Comparison of ENCODE assay signal across 15 cellular contexts in genomic region chr3:127888564-127889107, GRCh38. TPM values are rescaled to one million over a fixed set of nuclear protein-coding genes. Genes with fewer than 3 reads are reported as not detected.
DNase-seq lines count a peak whose midpoint lies in the region; ATAC-seq, FAIRE-seq and TF ChIP-seq lines count a peak whose summit lies in the region.
"Had no signal": no experiment of that assay in that cellular context is flagged by ENCODE, and none has a peak within 500 bp of the region (broad histone marks: within the 10 kb centered on the region; RNA-seq: fewer than 3 reads in every experiment).

No MANE protein-coding gene starts in this region.

- DNase-seq in Right ventricle myocardium inferior (ENCODE audit: missing footprints) = no peak
- DNase-seq in cardiac septum (ENCODE audit: low spot score) = no peak
- DNase-seq in pancreas = peak in 5 of 6 donors; percentile 21 to 72 (median 64)
- DNase-seq in NOMO-1 (lab: John Stamatoyannopoulos, UW; ENCODE audit: unreplicated experiment in 2 of 2) = no peak
- DNase-seq in activated naive CD4-positive, alpha-beta T cell treated with anti-CD3 and anti-CD28 coated beads for 36 hours = no peak
- DNase-seq in osteoblast (ENCODE audit: insufficient read length, low spot score, missing footprints) = no peak
- DNase-seq: cerebellar nuclear complex; NCI-H1694 treated with DMSO at 0.1 percent for 48 hours; ovary; stimulated activated CD4-positive, alpha-beta T cell treated with anti-CD3 and anti-CD28 coated beads, Interleukin-15, amount 100 ng/mL, for 24 hours; SW 1271 had no signal

- H3K36me3 ChIP-seq in pancreas (no peaks in the 10 kb centered on the region), osteoblast (ENCODE audit: insufficient read depth, low read length) (no peaks in the 10 kb centered on the region)
- H3K36me3 ChIP-seq: ovary had no signal

- no peak overlapping the region for H3K4me3 ChIP-seq in pancreas
- no peak overlapping the region for H3K4me3 ChIP-seq in osteoblast (ENCODE audit: insufficient read depth, low read length)
- H3K4me3 ChIP-seq: ovary had no signal

- H3K4me3 Mint-ChIP-seq in activated naive CD4-positive, alpha-beta T cell treated with anti-CD3 and anti-CD28 coated beads for 36 hours = no peak overlapping the region

- H3K4me2 ChIP-seq in osteoblast (ENCODE audit: insufficient read depth, low read length) = no peak overlapping the region

- ATAC-seq in Right ventricle myocardium inferior (peak; percentile 60), esophagus mucosa (peak; percentile 67), pancreas (peak; percentile 79 to 86 (median 84)), GM18861 (IDR thresholded peaks at IDR 0.05; ENCODE audit: unreplicated experiment) (no peak)

- H3K9me3 ChIP-seq in pancreas = no peaks in the 10 kb centered on the region
- no peaks in the 10 kb centered on the region for H3K9me3 ChIP-seq in osteoblast (ENCODE audit: low read depth, low read length)
- H3K9me3 ChIP-seq: ovary had no signal

- WGBS in pancreas, 2 donors = 44 to 48% methylated on average over 8 of the region's 8 CpGs

- peaks cover 21% of the 10 kb centered on the region for H3K9me3 Mint-ChIP-seq in activated naive CD4-positive, alpha-beta T cell treated with anti-CD3 and anti-CD28 coated beads for 36 hours

- H3K27ac Mint-ChIP-seq in activated naive CD4-positive, alpha-beta T cell treated with anti-CD3 and anti-CD28 coated beads for 36 hours = no peak overlapping the region

- TF ChIP-seq CTCF in pancreas (IDR thresholded peaks at IDR 0.05) = no peak
- TF ChIP-seq CTCF in osteoblast (IDR thresholded peaks at IDR 0.05; ENCODE audit: extremely low read depth, low read depth, low read length) = no peak

- intact Hi-C loops in Right ventricle myocardium inferior (cut with DNase I) = no loop called here
- intact Hi-C loops in cardiac septum (cut with DNase I) = no loop called here
- intact Hi-C loops in pancreas (cut with DNase I) = no loop called here
- intact Hi-C loops in activated naive CD4-positive, alpha-beta T cell treated with anti-CD3 and anti-CD28 coated beads for 36 hours (cut with micrococcal nuclease) = no loop called here

- H3K79me2 ChIP-seq in osteoblast (ENCODE audit: insufficient read depth, low read length) = no peaks in the 10 kb centered on the region

- FAIRE-seq in pancreas (lab: Jason Lieb, UNC) = no peak
- FAIRE-seq: keratinocyte had no signal

- peaks cover 6% of the 10 kb centered on the region for H3K4me1 Mint-ChIP-seq in activated naive CD4-positive, alpha-beta T cell treated with anti-CD3 and anti-CD28 coated beads for 36 hours (ENCODE audit: low read depth)

- H3K4me1 ChIP-seq in pancreas (peaks cover 0 to 21% (median 7%) of the 10 kb centered on the region in 3 donors), osteoblast (ENCODE audit: insufficient read depth, low read length) (peaks cover 2% of the 10 kb centered on the region)

- H3K27ac ChIP-seq in pancreas = peak overlapping the region in 2 of 4 donors; percentile 42 to 46
- H3K27ac ChIP-seq in osteoblast (ENCODE audit: low read depth, low read length) = no peak overlapping the region
- H3K27ac ChIP-seq: ovary had no signal

- peaks cover 4% of the 10 kb centered on the region for H3K36me3 Mint-ChIP-seq in activated naive CD4-positive, alpha-beta T cell treated with anti-CD3 and anti-CD28 coated beads for 36 hours (ENCODE audit: low read depth)

- H2AFZ ChIP-seq in osteoblast (ENCODE audit: low read length) = no peak overlapping the region

- CTCF ChIA-PET in activated naive CD4-positive, alpha-beta T cell treated with anti-CD3 and anti-CD28 coated beads for 36 hours (lab: Charles Lee) = no interaction called here

- H4K20me1 ChIP-seq in osteoblast (ENCODE audit: insufficient read depth, low read length) = no peaks in the 10 kb centered on the region

- H3K27me3 ChIP-seq in pancreas (no peaks in the 10 kb centered on the region), osteoblast (ENCODE audit: insufficient read depth, low read length) (peaks cover 3% of the 10 kb centered on the region)
- H3K27me3 ChIP-seq: ovary had no signal

- peaks cover 6% of the 10 kb centered on the region for H3K27me3 Mint-ChIP-seq in activated naive CD4-positive, alpha-beta T cell treated with anti-CD3 and anti-CD28 coated beads for 36 hours (ENCODE audit: low read depth)

RNA-seq across cellular contexts. Expression of gene KBTBD12, which starts 26.4 kb away (rescaled TPM):
- 29.7 TPM for total RNA-seq in Right ventricle myocardium inferior
- total RNA-seq in cardiac septum = 36.6 TPM
- total RNA-seq in esophagus mucosa = not detected
- total RNA-seq in pancreas = 1 to 10 TPM; 1.2 to 2.9 (median 1.6) TPM
- 1 to 10 TPM in 1 of 2 donors, under 1 TPM in 1; 0.68 to 3.7 TPM for polyA plus RNA-seq in pancreas
- not detected for total RNA-seq in activated naive CD4-positive, alpha-beta T cell treated with anti-CD3 and anti-CD28 coated beads for 36 hours
- total RNA-seq in osteoblast = not detected in 2 replicates
- total RNA-seq: A673 had no signal
- polyA plus RNA-seq: keratinocyte had no signal

Comparison
In these comparisons a context has a peak if more than half of its experiments do, and no peak if none do; other contexts are left out.
1. DNase-seq: peak in pancreas (5 of 6); none in Right ventricle myocardium inferior (single experiment), cardiac septum (single experiment), NOMO-1 (0 of 2), activated naive CD4-positive, alpha-beta T cell treated with anti-CD3 and anti-CD28 coated beads for 36 hours (single experiment) and osteoblast (single experiment).